3 cellular contexts compared by ENCODE assay signal in the genomic region with DNA sequence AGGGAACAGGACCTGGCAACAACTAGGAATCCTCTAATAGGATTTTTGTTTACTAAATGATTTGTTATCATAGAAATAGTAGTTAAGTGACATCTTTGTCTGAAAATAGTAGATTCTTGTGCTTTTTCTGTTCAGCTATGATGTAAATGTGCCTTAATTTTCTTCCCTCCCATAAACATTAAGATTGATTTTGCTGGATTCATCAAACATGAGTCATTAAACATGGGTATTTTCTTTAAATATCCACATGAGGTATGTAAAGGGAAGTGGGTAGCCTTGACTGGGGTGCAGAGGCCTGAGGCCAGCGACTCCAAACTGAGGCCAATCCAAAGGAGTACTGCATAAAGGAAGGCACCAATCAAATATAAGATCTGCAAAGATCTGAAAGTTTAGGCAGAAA.
TF ChIP-seq lines count a peak whose summit lies in the region.

No MANE protein-coding gene starts in this region.

TF ChIP-seq in SK-N-SH, 30 proteins besides CTCF, POLR2A, EP300 and RAD21:
- peak; percentile 30; the same call in 1 of the 2 replicates for TF ChIP-seq FOSL2 (IDR thresholded peaks at IDR 0.05; ENCODE audit: borderline replicate concordance, low read depth)
- no peak for TF ChIP-seq TCF12 (IDR thresholded peaks at IDR 0.05)
TF ChIP-seq in SK-N-SH: peak in this region for 1.

TF ChIP-seq in SK-N-SH treated with all-trans-retinoic acid at 6 μM for 48 hours, 23 proteins besides CTCF, POLR2A, EP300 and RAD21:
- no peak for TF ChIP-seq CSDC2 (CRISPR knock-in tag; IDR thresholded peaks at IDR 0.05)
- no peak for TF ChIP-seq ZNF8 (CRISPR knock-in tag; IDR thresholded peaks at IDR 0.05)
- TF ChIP-seq BACH2 (CRISPR knock-in tag; IDR thresholded peaks at IDR 0.05; ENCODE audit: borderline replicate concordance), result no peak
- no peak for TF ChIP-seq ZNF70 (CRISPR knock-in tag; IDR thresholded peaks at IDR 0.05)
- no peak for TF ChIP-seq PPARA (CRISPR knock-in tag; IDR thresholded peaks at IDR 0.05; ENCODE audit: borderline replicate concordance)
- no peak for TF ChIP-seq ZFP3 (CRISPR knock-in tag; IDR thresholded peaks at IDR 0.05)
- no peak for TF ChIP-seq SNAI2 (CRISPR knock-in tag; IDR thresholded peaks at IDR 0.05)
- no peak for TF ChIP-seq ZFP30 (CRISPR knock-in tag; IDR thresholded peaks at IDR 0.05)
- TF ChIP-seq PATZ1 (CRISPR knock-in tag; IDR thresholded peaks at IDR 0.05; ENCODE audit: borderline replicate concordance), result no peak
- no peak for TF ChIP-seq OSR1 (CRISPR knock-in tag; IDR thresholded peaks at IDR 0.05)
- no peak for TF ChIP-seq CREB5 (CRISPR knock-in tag; IDR thresholded peaks at IDR 0.05; ENCODE audit: low read depth)
- no peak for TF ChIP-seq ISL1 (CRISPR knock-in tag; IDR thresholded peaks at IDR 0.05)
- TF ChIP-seq ESRRG (CRISPR knock-in tag; IDR thresholded peaks at IDR 0.05), result no peak
- no peak for TF ChIP-seq GLIS3 (CRISPR knock-in tag; IDR thresholded peaks at IDR 0.05)
- TF ChIP-seq, protein P1, sequence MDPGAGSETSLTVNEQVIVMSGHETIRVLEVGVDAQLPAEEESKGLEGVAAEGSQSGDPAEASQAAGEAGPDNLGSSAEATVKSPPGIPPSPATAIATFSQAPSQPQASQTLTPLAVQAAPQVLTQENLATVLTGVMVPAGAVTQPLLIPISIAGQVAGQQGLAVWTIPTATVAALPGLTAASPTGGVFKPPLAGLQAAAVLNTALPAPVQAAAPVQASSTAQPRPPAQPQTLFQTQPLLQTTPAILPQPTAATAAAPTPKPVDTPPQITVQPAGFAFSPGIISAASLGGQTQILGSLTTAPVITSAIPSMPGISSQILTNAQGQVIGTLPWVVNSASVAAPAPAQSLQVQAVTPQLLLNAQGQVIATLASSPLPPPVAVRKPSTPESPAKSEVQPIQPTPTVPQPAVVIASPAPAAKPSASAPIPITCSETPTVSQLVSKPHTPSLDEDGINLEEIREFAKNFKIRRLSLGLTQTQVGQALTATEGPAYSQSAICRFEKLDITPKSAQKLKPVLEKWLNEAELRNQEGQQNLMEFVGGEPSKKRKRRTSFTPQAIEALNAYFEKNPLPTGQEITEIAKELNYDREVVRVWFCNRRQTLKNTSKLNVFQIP (CRISPR knock-in tag; IDR thresholded peaks at IDR 0.05; ENCODE audit: borderline replicate concordance, low read depth), result no peak
- no peak for TF ChIP-seq ZNF565 (CRISPR knock-in tag; conservative IDR thresholded peaks at IDR 0.05; ENCODE audit: low read depth)
- no peak for TF ChIP-seq ARNTL (CRISPR knock-in tag; IDR thresholded peaks at IDR 0.05; ENCODE audit: borderline replicate concordance, low read depth)
- TF ChIP-seq TOX (CRISPR knock-in tag; IDR thresholded peaks at IDR 0.05; ENCODE audit: borderline replicate concordance), result no peak
- TF ChIP-seq TCF4 (CRISPR knock-in tag; IDR thresholded peaks at IDR 0.05; ENCODE audit: borderline replicate concordance), result no peak
TF ChIP-seq in SK-N-SH treated with all-trans-retinoic acid at 6 μM for 48 hours: peak in this region for 0.

TF ChIP-seq in GM12891, 5 proteins besides CTCF, POLR2A, EP300 and RAD21:
- TF ChIP-seq POLR2AphosphoS5 (IDR thresholded peaks at IDR 0.05; ENCODE audit: low read depth, low read length), result no peak
- TF ChIP-seq POU2F2 (IDR thresholded peaks at IDR 0.05; ENCODE audit: low read depth, low read length), result no peak
- no peak for TF ChIP-seq TAF1 (IDR thresholded peaks at IDR 0.05; ENCODE audit: low read depth, low read length)
- TF ChIP-seq SPI1 (IDR thresholded peaks at IDR 0.05; ENCODE audit: low read depth, low read length), result 0 out of 2 replicates have a peak, but pooled peaks have one; percentile 2
- TF ChIP-seq PAX5 (IDR thresholded peaks at IDR 0.05; ENCODE audit: insufficient read depth, low read length, severe bottlenecking), result no peak
